14 cellular contexts compared by ENCODE assay signal in the genomic region with DNA sequence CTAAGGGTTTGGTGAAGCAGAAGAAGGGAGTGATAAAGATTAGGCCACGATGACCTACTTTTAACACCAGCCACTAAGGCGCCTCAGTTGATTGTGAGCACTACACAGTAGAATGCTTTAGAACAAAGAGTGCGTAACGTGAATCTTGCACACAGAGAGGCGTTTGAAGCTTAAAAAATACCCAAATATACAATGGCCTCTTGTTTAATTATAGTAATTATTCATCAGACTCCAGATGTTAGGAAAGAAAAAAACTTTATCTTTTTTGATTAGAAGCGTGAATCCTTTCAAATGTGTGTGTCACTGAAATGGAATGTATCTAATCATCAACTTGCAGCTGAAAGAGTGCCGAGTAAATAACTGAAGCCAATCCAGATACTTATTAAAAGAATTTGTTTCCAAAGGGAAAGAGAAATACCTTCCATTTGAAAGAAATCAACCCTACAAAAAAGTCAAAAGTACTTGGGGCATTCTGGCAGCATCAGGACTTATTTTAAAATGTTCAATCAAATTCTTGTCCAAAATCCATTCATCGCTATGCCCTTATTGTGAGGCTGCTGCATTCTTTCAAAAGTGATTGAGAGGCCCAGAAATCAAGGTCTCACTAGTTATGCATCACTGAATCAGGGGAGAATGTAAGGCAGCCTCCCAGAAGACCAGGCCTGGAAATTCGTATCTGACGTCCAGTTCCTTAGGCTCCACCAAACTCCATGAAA.
A peak's percentile ranks its signal among the peaks of the same experiment; 100 is the strongest.
DNase-seq lines count a peak whose midpoint lies in the region; ATAC-seq and TF ChIP-seq lines count a peak whose summit lies in the region.
"Had no signal": no experiment of that assay in that cellular context is flagged by ENCODE, and none has a peak within 500 bp of the region (broad histone marks: within the 10 kb centered on the region; RNA-seq: fewer than 3 reads in every experiment).

No MANE protein-coding gene starts in this region.

- no peak overlapping the region for H3K4me2 ChIP-seq in GM23248 (ENCODE audit: unreplicated experiment)

- no peak for TF ChIP-seq CTCF in nephron progenitor cell (IDR thresholded peaks at IDR 0.05)

- H3F3A ChIP-seq in GM23248 (ENCODE audit: insufficient read depth), result no peaks in the 10 kb centered on the region

- H3K27ac ChIP-seq in GM23248 (no peak overlapping the region), cingulate gyrus (ENCODE audit: low read depth, low read length) (peak overlapping the region; percentile 42)

- H3K4me1 ChIP-seq in GM23248 (ENCODE audit: insufficient read depth), result no peaks in the 10 kb centered on the region

- H3K9me3 Mint-ChIP-seq in nephron progenitor cell, result no peaks in the 10 kb centered on the region
- H3K9me3 Mint-ChIP-seq: activated CD4-positive, alpha-beta T cell treated with anti-CD3 and anti-CD28 coated beads, Interleukin-2, amount 10 ng/mL, durations not matched to agents 24 days and 14 days had no signal

- DNase-seq in GM23248 (peak; percentile 24), left ventricle myocardium superior (no peak), pons (ENCODE audit: low spot score) (peak; percentile 76), nephron progenitor cell (no peak), D341Med (ENCODE audit: low spot score) (no peak)
- no peak for DNase-seq in activated naive CD4-positive, alpha-beta T cell treated with Interleukin-2 at 50 U/mL for 16 hours
- no peak for DNase-seq in effector CD4-positive, alpha-beta T cell
- DNase-seq: activated CD4-positive, alpha-beta T cell treated with anti-CD3 and anti-CD28 coated beads, Interleukin-2, amount 10 ng/mL, durations not matched to agents 24 days and 14 days; effector memory CD4-positive, alpha-beta T cell; mammary epithelial cell; NCI-H2081 treated with DMSO at 0.1 percent for 48 hours; T-helper 2 cell had no signal

- no peak overlapping the region for H3K9ac ChIP-seq in GM23248

- H2AFZ ChIP-seq in GM23248, result no peak overlapping the region

- H3K27me3 Mint-ChIP-seq in nephron progenitor cell (ENCODE audit: low read depth, poor library complexity), result no peaks in the 10 kb centered on the region
- H3K27me3 Mint-ChIP-seq: activated CD4-positive, alpha-beta T cell treated with anti-CD3 and anti-CD28 coated beads, Interleukin-2, amount 10 ng/mL, durations not matched to agents 24 days and 14 days had no signal

- no peak overlapping the region for H3K4me3 ChIP-seq in GM23248
- H3K4me3 ChIP-seq: tibial nerve had no signal

- H3K36me3 ChIP-seq in GM23248 (ENCODE audit: low read depth), result no peaks in the 10 kb centered on the region
- H3K36me3 ChIP-seq: tibial nerve had no signal

- H3K9me2 ChIP-seq in GM23248 (ENCODE audit: insufficient read depth), result no peaks in the 10 kb centered on the region

- H3K4me1 Mint-ChIP-seq in nephron progenitor cell, result peaks cover 11% of the 10 kb centered on the region
- H3K4me1 Mint-ChIP-seq: activated CD4-positive, alpha-beta T cell treated with anti-CD3 and anti-CD28 coated beads, Interleukin-2, amount 10 ng/mL, durations not matched to agents 24 days and 14 days had no signal

- no peak overlapping the region for H3K27ac Mint-ChIP-seq in nephron progenitor cell
- H3K27ac Mint-ChIP-seq: activated CD4-positive, alpha-beta T cell treated with anti-CD3 and anti-CD28 coated beads, Interleukin-2, amount 10 ng/mL, durations not matched to agents 24 days and 14 days had no signal

- no peaks in the 10 kb centered on the region for H3K9me3 ChIP-seq in GM23248 (ENCODE audit: low read depth)
- H3K9me3 ChIP-seq: tibial nerve had no signal

- peaks cover 9% of the 10 kb centered on the region for H3K36me3 Mint-ChIP-seq in nephron progenitor cell (ENCODE audit: low read depth)

- 39 to 40% methylated on average over 10 of the region's 10 CpGs for WGBS in GM23248 (ENCODE audit: low coverage in 1 of 2, low lambda C conversion rate in 2 of 2, missing lambda C conversion rate in 2 of 2), 2 experiments

- in situ Hi-C loops in GM23248 (cut with MboI), result no loop called here

- 0 out of 2 replicates have a peak, but pooled peaks cover 3% of the 10 kb centered on the region for H3K27me3 ChIP-seq in GM23248 (replicated peaks; ENCODE audit: insufficient read depth)
- H3K27me3 ChIP-seq: tibial nerve had no signal

- H3K79me2 ChIP-seq in GM23248 (ENCODE audit: insufficient read depth), result no peaks in the 10 kb centered on the region

- ATAC-seq in left ventricle myocardium superior, result peak; percentile 77

- H4K20me1 ChIP-seq in GM23248 (ENCODE audit: insufficient read depth), result no peaks in the 10 kb centered on the region

- no peak overlapping the region for H3K4me3 Mint-ChIP-seq in nephron progenitor cell
- H3K4me3 Mint-ChIP-seq: activated CD4-positive, alpha-beta T cell treated with anti-CD3 and anti-CD28 coated beads, Interleukin-2, amount 10 ng/mL, durations not matched to agents 24 days and 14 days had no signal

- intact Hi-C loops in left ventricle myocardium superior (cut with micrococcal nuclease), result no loop called here

Comparison
In these comparisons a context has a peak if more than half of its experiments do, and no peak if none do; other contexts are left out.
1. DNase-seq: peak in GM23248 (single experiment) and pons (single experiment); none in left ventricle myocardium superior (single experiment), activated naive CD4-positive, alpha-beta T cell treated with Interleukin-2 at 50 U/mL for 16 hours (single experiment), effector CD4-positive, alpha-beta T cell (single experiment), nephron progenitor cell (single experiment) and D341Med (single experiment).